Comparison of ENCODE assay signal across 35 cellular contexts in the genomic region with DNA sequence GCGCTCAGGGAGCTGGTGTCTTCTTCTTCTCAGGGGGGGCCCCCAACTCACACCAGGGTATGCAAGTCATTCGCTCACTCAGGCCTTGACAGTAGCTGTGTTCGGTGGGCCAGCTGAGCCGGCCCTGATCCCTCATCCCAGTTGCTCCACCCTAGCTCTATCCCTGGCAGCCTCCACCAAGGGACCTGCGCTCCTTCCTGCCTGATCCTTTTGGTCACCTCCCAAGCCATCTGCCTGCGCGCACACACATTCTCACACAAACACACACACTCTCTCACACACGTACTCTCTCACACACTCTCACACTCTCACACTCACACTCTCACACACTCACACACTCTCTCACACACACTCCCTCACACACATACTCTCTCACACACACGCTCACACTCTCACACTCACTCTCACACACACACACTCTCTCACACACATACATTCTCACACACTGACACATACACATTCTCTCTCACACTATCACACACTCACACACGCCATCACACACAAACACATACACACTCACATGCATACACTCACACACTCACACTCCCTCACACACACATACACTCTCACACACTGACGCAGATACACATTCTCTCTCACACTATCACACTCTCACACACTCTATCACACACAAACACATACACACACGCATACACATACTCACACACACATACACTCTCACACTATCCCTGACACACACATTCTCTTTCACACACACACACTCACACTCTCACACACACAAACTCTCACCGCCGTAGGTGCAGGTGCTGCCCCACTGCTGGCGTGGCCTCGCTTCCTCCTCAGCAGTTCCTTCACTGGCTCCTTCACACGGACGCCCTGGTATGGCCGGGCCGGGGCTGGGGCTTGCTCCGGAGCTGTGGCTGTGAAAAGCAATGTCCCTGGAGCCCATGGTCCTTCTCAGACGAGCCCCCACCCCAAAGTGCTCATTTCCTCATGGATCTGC. TPM values are rescaled to one million over a fixed set of nuclear protein-coding genes. Genes with fewer than 3 reads are reported as not detected.
DNase-seq lines count a peak whose midpoint lies in the region; ATAC-seq and TF ChIP-seq lines count a peak whose summit lies in the region.
"Had no signal": no experiment of that assay in that cellular context is flagged by ENCODE, and none has a peak within 500 bp of the region (broad histone marks: within the 10 kb centered on the region; RNA-seq: fewer than 3 reads in every experiment).

No MANE protein-coding gene starts in this region.

- no peaks in the 10 kb centered on the region for H3K27me3 ChIP-seq in SU-DHL-6 (ENCODE audit: low read length)
- H3K27me3 ChIP-seq: left lung, neutrophil, right atrium auricular region, spleen, thyroid gland, vagina had no signal

- H3K9me3 Mint-ChIP-seq in memory B cell (no peaks in the 10 kb centered on the region), CD14-positive monocyte (no peaks in the 10 kb centered on the region)
- H3K9me3 Mint-ChIP-seq: activated naive CD8-positive, alpha-beta T cell treated with anti-CD3 and anti-CD28 coated beads, Interleukin-2, amount 10 ng/mL, durations not matched to agents 7 days and 5 days; CD8-positive, alpha-beta T cell; stimulated activated naive CD8-positive, alpha-beta T cell treated with anti-CD3 and anti-CD28 coated beads, Interleukin-15, amount 100 ng/mL, for 72 hours had no signal

- peak overlapping the region; percentile 72; the same call in 1 of the 2 replicates for H3K27ac ChIP-seq in 22Rv1
- H3K27ac ChIP-seq in SU-DHL-6 (ENCODE audit: low read depth, low read length): peak overlapping the region; percentile 94
- H3K27ac ChIP-seq: A549, epithelial cell of prostate, KMS-11, left lung, neutrophil, right atrium auricular region, thyroid gland, vagina had no signal

- no peaks in the 10 kb centered on the region for H3K9me2 ChIP-seq in SU-DHL-6 (replicated peaks; ENCODE audit: insufficient read depth, low read length)

- no peaks in the 10 kb centered on the region for H3K9me3 ChIP-seq in SU-DHL-6 (ENCODE audit: insufficient read depth, low read length)
- H3K9me3 ChIP-seq: A549, left lung, neutrophil, right atrium auricular region, spleen, thyroid gland, vagina had no signal

- TF ChIP-seq POLR2A in GM18951 (IDR thresholded peaks at IDR 0.05; ENCODE audit: extremely low read depth, insufficient read depth, insufficient read length): peak; percentile 23

- H3K79me2 ChIP-seq in SU-DHL-6 (ENCODE audit: insufficient read depth, low read length): peaks cover 41% of the 10 kb centered on the region

- peaks cover 39% of the 10 kb centered on the region for H3K4me1 Mint-ChIP-seq in memory B cell
- no peaks in the 10 kb centered on the region for H3K4me1 Mint-ChIP-seq in CD14-positive monocyte
- H3K4me1 Mint-ChIP-seq: activated CD8-positive, alpha-beta memory T cell treated with anti-CD3 and anti-CD28 coated beads, Interleukin-2, amount 10 ng/mL, durations not matched to agents 7 days and 5 days had no signal

- DNase-seq in memory B cell (ENCODE audit: low spot score in 2 of 2): no peak
- no peak for DNase-seq in NCI-H69 (lab: John Stamatoyannopoulos, UW)
- no peak for DNase-seq in left lobe of liver (ENCODE audit: low spot score)
- no peak for DNase-seq in CD14-positive monocyte (ENCODE audit: low spot score)
- DNase-seq: activated CD8-positive, alpha-beta memory T cell treated with anti-CD3 and anti-CD28 coated beads, Interleukin-2, amount 10 ng/mL, durations not matched to agents 7 days and 5 days; activated gamma-delta T cell treated with Interleukin-2 at 50 U/mL for 16 hours; activated naive CD8-positive, alpha-beta T cell treated with anti-CD3 and anti-CD28 coated beads, Interleukin-2, amount 10 ng/mL, durations not matched to agents 7 days and 5 days; activated T-cell treated with anti-CD3 and anti-CD28 coated beads, Interleukin-2, amount 50 U/mL, for 48 hours; aorta; CD8-positive, alpha-beta T cell; DMS 273 treated with DMSO at 0.1 percent for 48 hours; effector CD8-positive, alpha-beta T cell; glutamatergic neuron; GOT3; left lung; MM.1S; NCI-H1105 treated with DMSO at 0.1 percent for 48 hours; NCI-H2029 treated with DMSO at 0.1 percent for 48 hours; spleen; stimulated activated CD4-positive, alpha-beta T cell treated with anti-CD3 and anti-CD28 coated beads, Interleukin-2, amount 100 ng/mL, for 24 hours; stimulated activated naive CD8-positive, alpha-beta T cell treated with anti-CD3 and anti-CD28 coated beads, Interleukin-15, amount 100 ng/mL, for 72 hours; SW 1271; thyroid gland had no signal

- in situ Hi-C loops in GM18951 (cut with MboI; ENCODE audit: low sequenced_read_pairs, unreplicated experiment): no loop called here

- no peaks in the 10 kb centered on the region for H4K20me1 ChIP-seq in SU-DHL-6 (ENCODE audit: low read depth, low read length)

- H3K27ac Mint-ChIP-seq in memory B cell (no peak overlapping the region), CD14-positive monocyte (no peak overlapping the region)
- H3K27ac Mint-ChIP-seq: activated CD8-positive, alpha-beta memory T cell treated with anti-CD3 and anti-CD28 coated beads, Interleukin-2, amount 10 ng/mL, durations not matched to agents 7 days and 5 days; activated naive CD8-positive, alpha-beta T cell treated with anti-CD3 and anti-CD28 coated beads, Interleukin-2, amount 10 ng/mL, durations not matched to agents 7 days and 5 days; CD8-positive, alpha-beta T cell; stimulated activated naive CD8-positive, alpha-beta T cell treated with anti-CD3 and anti-CD28 coated beads, Interleukin-15, amount 100 ng/mL, for 72 hours had no signal

- peak overlapping the region; percentile 56 for H3K9ac ChIP-seq in SU-DHL-6 (ENCODE audit: low read length)
- H3K9ac ChIP-seq: KMS-11 had no signal

- ATAC-seq in memory B cell (ENCODE audit: low read depth) (peak; percentile 75), left lobe of liver (no peak), HG03565 (IDR thresholded peaks at IDR 0.05; ENCODE audit: unreplicated experiment) (no peak)
- ATAC-seq: activated CD8-positive, alpha-beta memory T cell treated with anti-CD3 and anti-CD28 coated beads, Interleukin-2, amount 10 ng/mL, durations not matched to agents 7 days and 5 days; CD8-positive, alpha-beta T cell; left lung had no signal

- H3K36me3 ChIP-seq in SU-DHL-6 (ENCODE audit: low read length): peaks cover 27% of the 10 kb centered on the region
- H3K36me3 ChIP-seq: left lung, neutrophil, right atrium auricular region, thyroid gland, vagina had no signal

- peak overlapping the region; percentile 70 for H3K4me2 ChIP-seq in SU-DHL-6 (ENCODE audit: low read depth, low read length, poor library complexity, severe bottlenecking)
- H3K4me2 ChIP-seq: A549, KMS-11 had no signal

- intact Hi-C loops in CD14-positive monocyte (cut with micrococcal nuclease): no loop called here

- peak overlapping the region; percentile 5 for H3K4me3 ChIP-seq in SU-DHL-6 (ENCODE audit: insufficient read depth, low read length, poor library complexity, severe bottlenecking)
- H3K4me3 ChIP-seq: A549, left lung, right atrium auricular region, spleen, thyroid gland, vagina had no signal

- peaks cover 38% of the 10 kb centered on the region for H3K36me3 Mint-ChIP-seq in memory B cell
- H3K36me3 Mint-ChIP-seq in CD14-positive monocyte: no peaks in the 10 kb centered on the region
- H3K36me3 Mint-ChIP-seq: activated CD8-positive, alpha-beta memory T cell treated with anti-CD3 and anti-CD28 coated beads, Interleukin-2, amount 10 ng/mL, durations not matched to agents 7 days and 5 days; CD8-positive, alpha-beta T cell had no signal

- TF ChIP-seq CTCF in 22Rv1 (IDR thresholded peaks at IDR 0.05) (no peak), SU-DHL-6 (IDR thresholded peaks at IDR 0.05; ENCODE audit: insufficient read depth, low read length, poor library complexity, severe bottlenecking) (no peak), CD14-positive monocyte (IDR thresholded peaks at IDR 0.05) (no peak)

- no peak overlapping the region for H2AFZ ChIP-seq in SU-DHL-6 (ENCODE audit: low read depth, low read length, severe bottlenecking)

- H3K4me3 Mint-ChIP-seq in memory B cell: no peak overlapping the region
- no peak overlapping the region for H3K4me3 Mint-ChIP-seq in CD14-positive monocyte
- H3K4me3 Mint-ChIP-seq: activated CD8-positive, alpha-beta memory T cell treated with anti-CD3 and anti-CD28 coated beads, Interleukin-2, amount 10 ng/mL, durations not matched to agents 7 days and 5 days; activated naive CD8-positive, alpha-beta T cell treated with anti-CD3 and anti-CD28 coated beads, Interleukin-2, amount 10 ng/mL, durations not matched to agents 7 days and 5 days; CD8-positive, alpha-beta T cell; stimulated activated naive CD8-positive, alpha-beta T cell treated with anti-CD3 and anti-CD28 coated beads, Interleukin-15, amount 100 ng/mL, for 72 hours had no signal

- H3F3A ChIP-seq in SU-DHL-6 (ENCODE audit: insufficient read depth): peaks cover 49% of the 10 kb centered on the region

- H3K27me3 Mint-ChIP-seq in memory B cell (no peaks in the 10 kb centered on the region), CD14-positive monocyte (ENCODE audit: low read depth in 3 of 3) (no peaks in the 10 kb centered on the region)
- H3K27me3 Mint-ChIP-seq: activated CD8-positive, alpha-beta memory T cell treated with anti-CD3 and anti-CD28 coated beads, Interleukin-2, amount 10 ng/mL, durations not matched to agents 7 days and 5 days; activated naive CD8-positive, alpha-beta T cell treated with anti-CD3 and anti-CD28 coated beads, Interleukin-2, amount 10 ng/mL, durations not matched to agents 7 days and 5 days; stimulated activated naive CD8-positive, alpha-beta T cell treated with anti-CD3 and anti-CD28 coated beads, Interleukin-15, amount 100 ng/mL, for 72 hours had no signal

RNA-seq across cellular contexts. Expression of a gene that starts 20.8 kb away (rescaled TPM):
- 0.38 TPM for total RNA-seq in left lobe of liver
- polyA plus RNA-seq in CD14-positive monocyte: under 1 TPM; 0.07 to 0.12 TPM
- total RNA-seq: myocyte, RPMI7951, vagina had no signal
- polyA plus RNA-seq: A549 had no signal

RNA-seq across cellular contexts. Expression of a gene that starts 60.0 kb away (rescaled TPM):
- total RNA-seq in left lobe of liver: 0.58 TPM
- not detected for polyA plus RNA-seq in CD14-positive monocyte
- total RNA-seq: activated CD8-positive, alpha-beta memory T cell treated with anti-CD3 and anti-CD28 coated beads, Interleukin-2, amount 10 ng/mL, durations not matched to agents 7 days and 5 days; activated naive CD8-positive, alpha-beta T cell treated with anti-CD3 and anti-CD28 coated beads, Interleukin-2, amount 10 ng/mL, durations not matched to agents 7 days and 5 days; CD8-positive, alpha-beta T cell; myocyte had no signal
